ENCODE assay signal across 9 cellular contexts in genomic region chr1:225772323-225772768, GRCh38. TPM values are rescaled to one million over a fixed set of nuclear protein-coding genes. Genes with fewer than 3 reads are reported as not detected.
DNase-seq lines count a peak whose midpoint lies in the region; ATAC-seq and TF ChIP-seq lines count a peak whose summit lies in the region.
"Had no signal": no experiment of that assay in that cellular context is flagged by ENCODE, and none has a peak within 500 bp of the region (broad histone marks: within the 10 kb centered on the region; RNA-seq: fewer than 3 reads in every experiment).

No MANE protein-coding gene starts in this region.

- no peaks in the 10 kb centered on the region for H3K9me3 Mint-ChIP-seq in activated CD4-positive, alpha-beta memory T cell treated with anti-CD3 and anti-CD28 coated beads, Interleukin-2, amount 10 ng/mL, durations not matched to agents 7 days and 5 days

- no peak overlapping the region for H3K27ac Mint-ChIP-seq in activated CD4-positive, alpha-beta memory T cell treated with anti-CD3 and anti-CD28 coated beads, Interleukin-2, amount 10 ng/mL, durations not matched to agents 7 days and 5 days
- H3K27ac Mint-ChIP-seq: CD4-positive, CD25-positive, alpha-beta regulatory T cell had no signal

- CTCF ChIA-PET in activated CD4-positive, alpha-beta memory T cell treated with anti-CD3 and anti-CD28 coated beads, Interleukin-2, amount 10 ng/mL, durations not matched to agents 7 days and 5 days (lab: Charles Lee): interaction anchor here (0.6 to 1.5 kb wide), 4 partner anchors 10 to 292 kb away, joined by 3 to 8 read pairs (median 4); partner anchors contain the start of gene EPHX1

- intact Hi-C loops in Right ventricle myocardium inferior (cut with DNase I): loop anchor here (1.0 to 10.0 kb wide), 6 partner anchors 80 to 1092 kb away; partner anchors contain the start of gene ENAH

- ATAC-seq in HG03066 (IDR thresholded peaks at IDR 0.05; ENCODE audit: low read depth, unreplicated experiment) (peak; percentile 60), Right ventricle myocardium inferior (peak; percentile 88), omental fat pad (ENCODE audit: low FRiP score) (peak; percentile 91), GM18505 (IDR thresholded peaks at IDR 0.05; ENCODE audit: unreplicated experiment) (no peak)

- peak; percentile 58 for DNase-seq in NK-92 treated with Interleukin-12 subunit alpha and Interleukin-12 subunit beta, amount 100 ng/mL, for 24 hours (lab: John Stamatoyannopoulos, UW)
- DNase-seq in NK-92 (lab: John Stamatoyannopoulos, UW; ENCODE audit: unreplicated experiment) (no peak), NCI-H345 treated with DMSO at 0.1 percent for 48 hours (lab: John Stamatoyannopoulos, UW; ENCODE audit: unreplicated experiment) (peak; percentile 61), Right ventricle myocardium inferior (ENCODE audit: missing footprints) (peak; percentile 77), omental fat pad (ENCODE audit: low spot score) (no peak)
- peak; percentile 27 for DNase-seq in activated CD4-positive, alpha-beta memory T cell treated with anti-CD3 and anti-CD28 coated beads, Interleukin-2, amount 10 ng/mL, durations not matched to agents 7 days and 5 days

- H3K4me1 Mint-ChIP-seq in activated CD4-positive, alpha-beta memory T cell treated with anti-CD3 and anti-CD28 coated beads, Interleukin-2, amount 10 ng/mL, durations not matched to agents 7 days and 5 days: peaks cover 1% of the 10 kb centered on the region

- H3K27me3 Mint-ChIP-seq in activated CD4-positive, alpha-beta memory T cell treated with anti-CD3 and anti-CD28 coated beads, Interleukin-2, amount 10 ng/mL, durations not matched to agents 7 days and 5 days: no peaks in the 10 kb centered on the region

- TF ChIP-seq POLR2A in GM18505 (IDR thresholded peaks at IDR 0.05; ENCODE audit: borderline replicate concordance, extremely low read depth, insufficient read depth, insufficient read length): no peak

- peak in 1 of 3 donors; percentile 52 for TF ChIP-seq CTCF in omental fat pad (IDR thresholded peaks at IDR 0.05)

- H3K4me3 Mint-ChIP-seq in activated CD4-positive, alpha-beta memory T cell treated with anti-CD3 and anti-CD28 coated beads, Interleukin-2, amount 10 ng/mL, durations not matched to agents 7 days and 5 days: no peak overlapping the region

- POLR2A ChIA-PET in activated CD4-positive, alpha-beta memory T cell treated with anti-CD3 and anti-CD28 coated beads, Interleukin-2, amount 10 ng/mL, durations not matched to agents 7 days and 5 days (lab: Charles Lee): no interaction called here

- H3K36me3 Mint-ChIP-seq in activated CD4-positive, alpha-beta memory T cell treated with anti-CD3 and anti-CD28 coated beads, Interleukin-2, amount 10 ng/mL, durations not matched to agents 7 days and 5 days (ENCODE audit: low read depth): peaks cover 2% of the 10 kb centered on the region

RNA-seq across cellular contexts. Expression of gene SRP9, which starts 5.3 kb away (rescaled TPM):
- 100 to 1,000 TPM; 246 to 253 TPM for total RNA-seq in activated CD4-positive, alpha-beta memory T cell treated with anti-CD3 and anti-CD28 coated beads, Interleukin-2, amount 10 ng/mL, durations not matched to agents 7 days and 5 days
- total RNA-seq in Right ventricle myocardium inferior (192 TPM), omental fat pad (100 to 1,000 TPM; 111 to 172 (median 141) TPM)

RNA-seq across cellular contexts. Expression of gene EPHX1, which starts 37.6 kb away (rescaled TPM):
- total RNA-seq in activated CD4-positive, alpha-beta memory T cell treated with anti-CD3 and anti-CD28 coated beads, Interleukin-2, amount 10 ng/mL, durations not matched to agents 7 days and 5 days: 1 to 10 TPM in 1 of 2 experiments, under 1 TPM in 1; 0.93 to 1.0 TPM
- 76.0 TPM for total RNA-seq in Right ventricle myocardium inferior
- 100 to 1,000 TPM in 3 of 4 donors, 10 to 100 TPM in 1; 89.0 to 177 (median 156) TPM for total RNA-seq in omental fat pad

Comparison
In these comparisons a context has a peak if more than half of its experiments do, and no peak if none do; other contexts are left out.
1. DNase-seq: peak in NK-92 treated with Interleukin-12 subunit alpha and Interleukin-12 subunit beta, amount 100 ng/mL, for 24 hours (single experiment), NCI-H345 treated with DMSO at 0.1 percent for 48 hours (single experiment), activated CD4-positive, alpha-beta memory T cell treated with anti-CD3 and anti-CD28 coated beads, Interleukin-2, amount 10 ng/mL, durations not matched to agents 7 days and 5 days (single experiment) and Right ventricle myocardium inferior (single experiment); none in NK-92 (single experiment) and omental fat pad (single experiment).
2. RNA of gene EPHX1, which starts 37.6 kb away (total RNA-seq): 89.0 to 177 TPM in omental fat pad and 76.0 TPM in Right ventricle myocardium inferior (single experiment); 0.93 to 1.0 TPM in activated CD4-positive, alpha-beta memory T cell treated with anti-CD3 and anti-CD28 coated beads, Interleukin-2, amount 10 ng/mL, durations not matched to agents 7 days and 5 days; every median in the first group is over 10 times any median in the second.